Comparison of ENCODE assay signal across 8 cellular contexts in genomic region chr5:172770675-172771438, GRCh38. TPM values are rescaled to one million over a fixed set of nuclear protein-coding genes. Genes with fewer than 3 reads are reported as not detected.
DNase-seq lines count a peak whose midpoint lies in the region; ATAC-seq and TF ChIP-seq lines count a peak whose summit lies in the region.

A gene with protein sequence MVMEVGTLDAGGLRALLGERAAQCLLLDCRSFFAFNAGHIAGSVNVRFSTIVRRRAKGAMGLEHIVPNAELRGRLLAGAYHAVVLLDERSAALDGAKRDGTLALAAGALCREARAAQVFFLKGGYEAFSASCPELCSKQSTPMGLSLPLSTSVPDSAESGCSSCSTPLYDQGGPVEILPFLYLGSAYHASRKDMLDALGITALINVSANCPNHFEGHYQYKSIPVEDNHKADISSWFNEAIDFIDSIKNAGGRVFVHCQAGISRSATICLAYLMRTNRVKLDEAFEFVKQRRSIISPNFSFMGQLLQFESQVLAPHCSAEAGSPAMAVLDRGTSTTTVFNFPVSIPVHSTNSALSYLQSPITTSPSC (minus strand): TSS chr5:172771195. CDS start chr5:172770952, 243 bp downstream.

- ATAC-seq in HG02763 (IDR thresholded peaks at IDR 0.05; ENCODE audit: unreplicated experiment) (peak; percentile 55), T-cell (replicated peaks in 1 of 4) (peak; percentile 54 to 75 (median 72)), heart left ventricle (peak; percentile 46 to 85 (median 66))

- H3K4me1 Mint-ChIP-seq in T-cell = peaks cover 63 to 75% (median 73%) of the 10 kb centered on the region in 3 donors
- H3K4me1 Mint-ChIP-seq in type B pancreatic cell (ENCODE audit: unreplicated experiment) = peaks cover 42% of the 10 kb centered on the region

- WGBS in heart left ventricle, 4 donors = 0 to 1% (median 1%) methylated on average over 35 to 89 of the region's 89 CpGs

- CTCF ChIA-PET in T-cell (lab: Charles Lee) = interaction anchor here (1.8 to 2.2 kb wide), 2 partner anchors 161 to 162 kb away, joined by 4 to 17 read pairs; no protein-coding TSS in a partner anchor

- peak within 1 kb of the TSS; percentile 95 to 100 (median 100) for H3K27ac ChIP-seq in heart left ventricle

- H3K36me3 Mint-ChIP-seq in T-cell (peaks cover 27% of the 10 kb centered on the region), type B pancreatic cell (peaks cover 28% of the 10 kb centered on the region)

- TF ChIP-seq CTCF in GM12875 (IDR thresholded peaks at IDR 0.05; ENCODE audit: borderline replicate concordance, insufficient read depth, low read depth, low read length) (peak; percentile 70), heart left ventricle (IDR thresholded peaks at IDR 0.05) (peak in 10 of 12 donors; percentile 15 to 53 (median 44)), type B pancreatic cell (conservative IDR thresholded peaks at IDR 0.05) (peak; percentile 81)

- DNase-seq in NCI-H1436 (lab: John Stamatoyannopoulos, UW) = peak; percentile 81
- peak; percentile 93 to 100 (median 98) for DNase-seq in T-cell
- DNase-seq in amniotic epithelial cell (ENCODE audit: low read depth) = peak; percentile 96
- DNase-seq in heart left ventricle = peak; percentile 100
- peak; percentile 100 for DNase-seq in posterior vena cava (ENCODE audit: low spot score)
- DNase-seq in type B pancreatic cell (ENCODE audit: extremely low spot score, unreplicated experiment) = peak; percentile 98

- peak within 1 kb of the TSS; percentile 99 for H3K27ac Mint-ChIP-seq in T-cell
- H3K27ac Mint-ChIP-seq in type B pancreatic cell = peak within 1 kb of the TSS; percentile 99

- peak; percentile 96 to 100 for TF ChIP-seq POLR2A in heart left ventricle (IDR thresholded peaks at IDR 0.05)

- H3K27me3 ChIP-seq in heart left ventricle = no peaks in the 10 kb centered on the region

- peak within 1 kb of the TSS; percentile 90 for H3K4me3 ChIP-seq in GM12875 (ENCODE audit: low read depth, low read length)
- H3K4me3 ChIP-seq in heart left ventricle = peak within 1 kb of the TSS; percentile 66 to 98 (median 88)

- H3K9me3 Mint-ChIP-seq in T-cell = no peaks in the 10 kb centered on the region
- H3K9me3 Mint-ChIP-seq in type B pancreatic cell = no peaks in the 10 kb centered on the region

- peaks cover 20 to 36% (median 29%) of the 10 kb centered on the region in 9 donors for H3K36me3 ChIP-seq in heart left ventricle

- H3K27me3 Mint-ChIP-seq in T-cell (no peaks in the 10 kb centered on the region), type B pancreatic cell (no peaks in the 10 kb centered on the region)

- POLR2A ChIA-PET in T-cell (lab: Charles Lee) = interaction anchor here (0.5 to 2.6 kb wide), 15 partner anchors 10 to 588 kb away, joined by 3 to 39 read pairs (median 4); partner anchors contain the start of gene ERGIC1 (in 1 of the 2)

- H3K4me3 Mint-ChIP-seq in T-cell = peak within 1 kb of the TSS; percentile 90 to 93 (median 91)
- peak within 1 kb of the TSS; percentile 96 for H3K4me3 Mint-ChIP-seq in type B pancreatic cell

- H3K4me1 ChIP-seq in heart left ventricle = peaks cover 1 to 82% (median 25%) of the 10 kb centered on the region in 12 donors

- no peaks in the 10 kb centered on the region for H3K9me3 ChIP-seq in heart left ventricle

- intact Hi-C loops in heart left ventricle (cut with DNase I) = loop anchor here (1.0 to 10.0 kb wide), 21 partner anchors 22 to 162 kb away; partner anchors contain the start of gene ERGIC1 (in 2 of the 10)
- intact Hi-C loops in posterior vena cava (cut with DNase I) = loop anchor here (5.0 to 10.0 kb wide), 3 partner anchors 101 to 164 kb away; no protein-coding TSS in a partner anchor

RNA-seq across cellular contexts. Expression of the gene that starts here (rescaled TPM):
- 1,000 to 10,000 TPM in 2 of 5 donors, 10 to 100 TPM in 3; 22.6 to 1,564 (median 28.9) TPM for total RNA-seq in T-cell
- total RNA-seq in heart left ventricle = 100 to 1,000 TPM in 4 of 9 donors, 10 to 100 TPM in 5; 39.9 to 335 (median 78.2) TPM
- 100 to 1,000 TPM in 1 of 2 donors, 10 to 100 TPM in 1; 24.3 to 116 TPM for polyA plus RNA-seq in heart left ventricle
- total RNA-seq in posterior vena cava = 1,000 to 10,000 TPM in 1 of 2 donors, 100 to 1,000 TPM in 1; 445 to 1,411 TPM
- total RNA-seq in type B pancreatic cell (ENCODE audit: low replicate concordance) = 50.9 and 163 TPM in 2 replicates

Comparison
In these comparisons a context has a peak if more than half of its experiments do, and no peak if none do; other contexts are left out.
1. Peak in every context shown above with its lines: DNase-seq, ATAC-seq, H3K4me3 ChIP-seq and H3K27ac ChIP-seq.